In the genomic region with DNA sequence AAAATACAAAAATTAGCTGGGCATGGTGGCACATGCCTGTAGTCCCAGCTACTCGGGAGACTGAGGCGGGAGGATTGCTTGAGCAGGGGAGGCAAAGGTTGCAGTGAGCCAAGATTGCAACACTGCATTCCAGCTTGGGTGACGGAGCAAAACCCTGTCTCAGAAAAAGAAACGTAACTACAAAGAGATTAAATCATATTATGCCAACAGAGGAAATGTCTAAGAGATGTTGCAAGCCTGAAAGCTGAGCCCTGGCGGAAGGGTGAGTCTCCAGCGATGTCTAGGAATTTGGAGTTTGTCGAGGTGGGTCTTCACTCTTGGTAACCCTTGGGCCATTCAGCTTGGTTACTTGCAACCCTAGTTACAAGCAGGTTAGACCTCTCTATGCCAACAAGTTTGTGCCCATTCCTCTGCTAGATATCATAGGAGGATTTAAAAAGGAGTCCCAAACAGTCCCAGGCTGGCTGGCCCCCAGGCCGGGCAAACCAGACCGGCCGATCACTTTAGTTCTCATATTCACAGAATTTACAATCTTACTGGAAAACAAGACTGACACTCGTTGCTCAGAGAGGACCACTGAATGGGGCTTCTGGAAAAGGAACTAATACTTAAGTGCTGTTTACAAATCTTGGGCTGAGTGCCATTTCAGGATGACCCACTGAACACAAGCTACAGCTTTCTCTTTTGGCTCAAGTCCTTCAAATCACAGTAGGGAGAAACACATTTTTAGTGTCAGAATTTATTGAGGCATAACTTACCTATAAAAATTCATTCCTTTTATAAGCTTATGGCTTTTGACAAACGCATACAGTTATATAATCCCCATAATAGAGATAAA, we compare ENCODE assay signal across 14 cellular contexts. TPM values are rescaled to one million over a fixed set of nuclear protein-coding genes. Genes with fewer than 3 reads are reported as not detected.
DNase-seq lines count a peak whose midpoint lies in the region; ATAC-seq and TF ChIP-seq lines count a peak whose summit lies in the region.
"Had no signal": no experiment of that assay in that cellular context is flagged by ENCODE, and none has a peak within 500 bp of the region (broad histone marks: within the 10 kb centered on the region; RNA-seq: fewer than 3 reads in every experiment).

No MANE protein-coding gene starts in this region.

- POLR2A ChIA-PET in naive thymus-derived CD4-positive, alpha-beta T cell (lab: Charles Lee), result no interaction called here

- ATAC-seq in naive thymus-derived CD4-positive, alpha-beta T cell, result peak; percentile 26
- no peak for ATAC-seq in activated T-cell treated with anti-CD3 and anti-CD28 coated beads, Interleukin-2, amount 50 U/mL, for 4 hours
- ATAC-seq: left ventricle myocardium superior, right cardiac atrium had no signal

- DNase-seq in D341Med (ENCODE audit: low spot score), result peak; percentile 13
- DNase-seq in MG63, result peak; percentile 17
- DNase-seq in cardiac fibroblast (ENCODE audit: low read depth in 2 of 2), result peak; percentile 87 to 89
- peak in 1 of 9 donors; percentile 6 for DNase-seq in naive thymus-derived CD4-positive, alpha-beta T cell
- no peak for DNase-seq in activated T-cell treated with anti-CD3 and anti-CD28 coated beads, Interleukin-2, amount 50 U/mL, for 4 hours
- DNase-seq in NCI-H128 (lab: John Stamatoyannopoulos, UW; ENCODE audit: unreplicated experiment), result no peak
- no peak for DNase-seq in SW 1271 (lab: John Stamatoyannopoulos, UW)
- no peak for DNase-seq in Kasumi-1 (lab: John Stamatoyannopoulos, UW)
- DNase-seq: activated naive CD4-positive, alpha-beta T cell treated with anti-CD3 and anti-CD28 coated beads, Interleukin-2, amount 50 U/mL, for 16 hours; endodermal cell; left ventricle myocardium superior; NCI-H1048; right cardiac atrium had no signal

- no peak overlapping the region for H3K4me3 ChIP-seq in MG63
- H3K4me3 ChIP-seq in cardiac fibroblast (replicated peaks in 1 of 2; ENCODE audit: low read depth in 2 of 2, low read length in 2 of 2), result no peak overlapping the region
- no peak overlapping the region for H3K4me3 ChIP-seq in naive thymus-derived CD4-positive, alpha-beta T cell (ENCODE audit: low read length)
- H3K4me3 ChIP-seq: Peyer's patch had no signal

- H3K27ac ChIP-seq in naive thymus-derived CD4-positive, alpha-beta T cell (ENCODE audit: low read depth, low read length), result no peak overlapping the region
- H3K27ac ChIP-seq: Peyer's patch had no signal

- CTCF ChIA-PET in naive thymus-derived CD4-positive, alpha-beta T cell (lab: Charles Lee), result no interaction called here

- no peaks in the 10 kb centered on the region for H3K4me1 ChIP-seq in naive thymus-derived CD4-positive, alpha-beta T cell (ENCODE audit: control insufficient read depth in 2 of 2, insufficient read depth in 2 of 2, low read length in 2 of 2)

- H3K4me1 Mint-ChIP-seq in naive thymus-derived CD4-positive, alpha-beta T cell, result peaks cover 0 to 5% (median 0%) of the 10 kb centered on the region in 7 donors
- no peaks in the 10 kb centered on the region for H3K4me1 Mint-ChIP-seq in activated T-cell treated with anti-CD3 and anti-CD28 coated beads, Interleukin-2, amount 50 U/mL, for 4 hours (ENCODE audit: low read depth)

- H3K9me3 Mint-ChIP-seq in naive thymus-derived CD4-positive, alpha-beta T cell, result no peaks in the 10 kb centered on the region
- H3K9me3 Mint-ChIP-seq in activated T-cell treated with anti-CD3 and anti-CD28 coated beads, Interleukin-2, amount 50 U/mL, for 4 hours, result no peaks in the 10 kb centered on the region
- H3K9me3 Mint-ChIP-seq: endodermal cell had no signal

- H3K36me3 Mint-ChIP-seq in naive thymus-derived CD4-positive, alpha-beta T cell, result no peaks in the 10 kb centered on the region
- H3K36me3 Mint-ChIP-seq in activated T-cell treated with anti-CD3 and anti-CD28 coated beads, Interleukin-2, amount 50 U/mL, for 4 hours (ENCODE audit: insufficient read depth), result no peaks in the 10 kb centered on the region

- no peaks in the 10 kb centered on the region for H3K9me3 ChIP-seq in MG63
- H3K9me3 ChIP-seq in naive thymus-derived CD4-positive, alpha-beta T cell (ENCODE audit: control insufficient read depth in 2 of 3, low read length in 3 of 3), result no peaks in the 10 kb centered on the region
- H3K9me3 ChIP-seq: Peyer's patch had no signal

- H3K27ac Mint-ChIP-seq in naive thymus-derived CD4-positive, alpha-beta T cell, result no peak overlapping the region
- H3K27ac Mint-ChIP-seq: endodermal cell had no signal

- no peaks in the 10 kb centered on the region for H3K27me3 ChIP-seq in MG63
- H3K27me3 ChIP-seq in naive thymus-derived CD4-positive, alpha-beta T cell (ENCODE audit: control insufficient read depth in 2 of 2, insufficient read depth in 2 of 2, low read length in 2 of 2), result no peaks in the 10 kb centered on the region
- H3K27me3 ChIP-seq: Peyer's patch had no signal

- intact Hi-C loops in naive thymus-derived CD4-positive, alpha-beta T cell (cut with micrococcal nuclease), result no loop called here

- H3K36me3 ChIP-seq in MG63, result no peaks in the 10 kb centered on the region
- no peaks in the 10 kb centered on the region for H3K36me3 ChIP-seq in naive thymus-derived CD4-positive, alpha-beta T cell (ENCODE audit: control insufficient read depth in 2 of 3, insufficient read depth in 3 of 3, low read length in 3 of 3)
- H3K36me3 ChIP-seq: Peyer's patch had no signal

- no peak for TF ChIP-seq CTCF in cardiac fibroblast (IDR thresholded peaks at IDR 0.05; ENCODE audit: low read depth, low read length)

- H3K4me3 Mint-ChIP-seq in naive thymus-derived CD4-positive, alpha-beta T cell, result no peak overlapping the region
- H3K4me3 Mint-ChIP-seq in activated T-cell treated with anti-CD3 and anti-CD28 coated beads, Interleukin-2, amount 50 U/mL, for 4 hours, result no peak overlapping the region
- H3K4me3 Mint-ChIP-seq: endodermal cell had no signal

- H3K27me3 Mint-ChIP-seq in naive thymus-derived CD4-positive, alpha-beta T cell, result peaks cover 0 to 24% (median 5%) of the 10 kb centered on the region in 5 donors
- no peaks in the 10 kb centered on the region for H3K27me3 Mint-ChIP-seq in activated T-cell treated with anti-CD3 and anti-CD28 coated beads, Interleukin-2, amount 50 U/mL, for 4 hours (ENCODE audit: low read depth)

RNA-seq across cellular contexts. Expression of a gene that starts 27.1 kb away (rescaled TPM):
- 45.2 and 54.0 TPM in 2 replicates for total RNA-seq in MG63 (2014; rRNA removed; shearing (Covaris generic); ENCODE audit: low replicate concordance)
- total RNA-seq in naive thymus-derived CD4-positive, alpha-beta T cell, result 10 to 100 TPM in 1 of 5 experiments, 1 to 10 TPM in 4; 5.8 to 12.1 (median 8.8) TPM
- 1 to 10 TPM; 1.1 to 2.0 TPM for polyA plus RNA-seq in naive thymus-derived CD4-positive, alpha-beta T cell
- total RNA-seq in activated T-cell treated with anti-CD3 and anti-CD28 coated beads, Interleukin-2, amount 50 U/mL, for 4 hours, result 10 to 100 TPM; 16.7 to 17.9 (median 17.2) TPM

RNA-seq across cellular contexts. Expression of a gene that starts 59.9 kb away (rescaled TPM):
- not detected in 2 replicates for total RNA-seq in MG63 (2014; rRNA removed; shearing (Covaris generic); ENCODE audit: low replicate concordance)
- not detected for total RNA-seq in naive thymus-derived CD4-positive, alpha-beta T cell
- not detected for polyA plus RNA-seq in naive thymus-derived CD4-positive, alpha-beta T cell
- not detected for total RNA-seq in activated T-cell treated with anti-CD3 and anti-CD28 coated beads, Interleukin-2, amount 50 U/mL, for 4 hours
- total RNA-seq: left ventricle myocardium superior had no signal

Comparison
In these comparisons a context has a peak if more than half of its experiments do, and no peak if none do; other contexts are left out.
1. DNase-seq: peak in D341Med (single experiment), MG63 (single experiment) and cardiac fibroblast (2 of 2); none in activated T-cell treated with anti-CD3 and anti-CD28 coated beads, Interleukin-2, amount 50 U/mL, for 4 hours (single experiment), NCI-H128 (single experiment), SW 1271 (0 of 2) and Kasumi-1 (0 of 2).